In the genomic region with DNA sequence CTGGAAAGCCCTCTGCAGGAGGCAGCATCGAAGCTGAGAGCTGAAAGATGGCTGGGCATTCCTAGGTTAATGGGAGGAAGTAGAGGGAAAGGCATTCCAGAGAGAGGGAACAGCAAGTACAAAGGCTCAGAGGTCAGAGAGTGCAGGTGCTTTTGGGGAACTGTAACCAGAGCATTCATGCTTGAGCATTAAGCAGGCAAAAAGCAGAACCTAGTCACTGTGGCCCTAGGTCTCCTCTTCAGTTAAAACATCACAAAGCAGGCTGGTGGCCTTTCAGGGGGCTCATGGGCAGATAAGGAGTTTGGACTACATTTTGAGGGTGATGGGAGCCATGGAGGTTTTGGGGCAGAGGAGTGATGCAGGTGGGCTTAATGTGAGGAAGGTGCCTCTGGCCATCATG, we compare ENCODE assay signal across 20 cellular contexts. TPM values are rescaled to one million over a fixed set of nuclear protein-coding genes. Genes with fewer than 3 reads are reported as not detected.
A peak's percentile ranks its signal among the peaks of the same experiment; 100 is the strongest.
DNase-seq lines count a peak whose midpoint lies in the region; ATAC-seq, FAIRE-seq and TF ChIP-seq lines count a peak whose summit lies in the region.
"Had no signal": no experiment of that assay in that cellular context is flagged by ENCODE, and none has a peak within 500 bp of the region (broad histone marks: within the 10 kb centered on the region; RNA-seq: fewer than 3 reads in every experiment).

No MANE protein-coding gene starts in this region.

- CTCF ChIA-PET in GM12878 (lab: Yijun Ruan, JAX), result interaction anchor here (0.5 kb wide), 1 partner anchor 204 kb away, joined by 3 read pairs; no protein-coding TSS in a partner anchor

- SMC1A ChIA-PET in GM12878 (lab: Charles Lee; ENCODE audit: uncharacterized antibody, unreplicated experiment), result no interaction called here

- H3K4me1 Mint-ChIP-seq in progenitor cell of endocrine pancreas (ENCODE audit: low read depth), result peaks cover 40% of the 10 kb centered on the region

- no peak for TF ChIP-seq EP300 in GM12878 (IDR thresholded peaks at IDR 0.05; ENCODE audit: borderline replicate concordance in 1 of 2, control insufficient read depth in 1 of 2, low read depth in 2 of 2, low read length in 2 of 2)

- no peak overlapping the region for H3K27ac ChIP-seq in GM12878 (ENCODE audit: control insufficient read depth, insufficient read depth)
- peak overlapping the region in 1 of 2 donors; percentile 81 for H3K27ac ChIP-seq in prostate gland
- H3K27ac ChIP-seq: SJCRH30 had no signal

- H3K79me2 ChIP-seq in GM12878 (ENCODE audit: control insufficient read depth, insufficient read depth, low read length), result no peaks in the 10 kb centered on the region

- no peak for TF ChIP-seq POLR2A in GM12878 (IDR thresholded peaks at IDR 0.05; ENCODE audit: low read depth, low read length)
- no peak for TF ChIP-seq POLR2A in prostate gland (IDR thresholded peaks at IDR 0.05)

- no peak overlapping the region for H3K9ac ChIP-seq in GM12878 (ENCODE audit: control insufficient read depth, insufficient read depth, low read length)

- no peak overlapping the region for H3K4me3 ChIP-seq in GM12878
- no peak overlapping the region for H3K4me3 ChIP-seq in prostate gland
- H3K4me3 ChIP-seq: K562, SJCRH30 had no signal

- no peak for ATAC-seq in GM12878
- no peak for ATAC-seq in GM19324 (IDR thresholded peaks at IDR 0.05; ENCODE audit: low FRiP score, unreplicated experiment)
- no peak for ATAC-seq in GM18502 (IDR thresholded peaks at IDR 0.05; ENCODE audit: poor library complexity, unreplicated experiment)
- ATAC-seq: K562 had no signal

- peak; percentile 16 for DNase-seq in CD1c-positive myeloid dendritic cell (ENCODE audit: extremely low spot score)
- DNase-seq in MV-4-11 (lab: John Stamatoyannopoulos, UW), result peak; percentile 21
- DNase-seq in GM12878 (ENCODE audit: low read depth, low spot score), result no peak
- no peak for DNase-seq in progenitor cell of endocrine pancreas (ENCODE audit: low spot score, unreplicated experiment)
- no peak for DNase-seq in prostate gland (ENCODE audit: low spot score)
- DNase-seq: BE2C; CD4-positive, alpha-beta memory T cell; DMS153; GF-D8; H9; NCI-H1417 treated with DMSO at 0.1 percent for 48 hours; NCI-H187 treated with DMSO at 0.1 percent for 48 hours; NCI-H2227 treated with DMSO at 0.1 percent for 48 hours; NCI-H510A treated with DMSO at 0.1 percent for 48 hours; NCI-H82; SJCRH30 had no signal

- H3K9me3 Mint-ChIP-seq in progenitor cell of endocrine pancreas (ENCODE audit: low read depth), result no peaks in the 10 kb centered on the region
- H3K9me3 Mint-ChIP-seq: CD4-positive, alpha-beta memory T cell; H9 had no signal

- H3K36me3 Mint-ChIP-seq in progenitor cell of endocrine pancreas (ENCODE audit: insufficient read depth), result peaks cover 9% of the 10 kb centered on the region
- H3K36me3 Mint-ChIP-seq: CD4-positive, alpha-beta memory T cell had no signal

- no peak overlapping the region for H3K4me2 ChIP-seq in GM12878 (ENCODE audit: control insufficient read depth, insufficient read depth)

- intact Hi-C loops in GM12878 (cut with micrococcal nuclease; ENCODE audit: unreplicated experiment) (no loop called here), prostate gland (cut with DNase I) (no loop called here)

- RAD21 ChIA-PET in GM12878 (lab: Charles Lee; ENCODE audit: unreplicated experiment), result no interaction called here

- no peak for FAIRE-seq in GM12878 (lab: Jason Lieb, UNC)
- FAIRE-seq: K562 had no signal

- TF ChIP-seq CTCF in GM12878 (IDR thresholded peaks at IDR 0.05 in 2 of 3, conservative IDR thresholded peaks at IDR 0.05 in 1 of 3; ENCODE audit: control insufficient read depth in 2 of 3, extremely low read depth in 1 of 3, insufficient read depth in 1 of 3, low read depth in 3 of 3, low read length in 3 of 3), result no peak
- TF ChIP-seq CTCF in progenitor cell of endocrine pancreas (IDR thresholded peaks at IDR 0.05; ENCODE audit: unreplicated experiment), result no peak
- no peak for TF ChIP-seq CTCF in prostate gland (IDR thresholded peaks at IDR 0.05)

- H3K27me3 ChIP-seq in GM12878 (replicated peaks in 1 of 2; ENCODE audit: control insufficient read depth in 2 of 2, insufficient read depth in 2 of 2, low read length in 1 of 2) (peaks cover 0 to 2% of the 10 kb centered on the region in 2 experiments; a peak in 3 of 4 replicates), prostate gland (replicated peaks; ENCODE audit: insufficient read depth) (no peaks in the 10 kb centered on the region)
- H3K27me3 ChIP-seq: BE2C, SJCRH30 had no signal

- H3K9me3 ChIP-seq in GM12878 (replicated peaks; ENCODE audit: control insufficient read depth, insufficient read depth, low read length), result no peaks in the 10 kb centered on the region
- H3K9me3 ChIP-seq in prostate gland, result no peaks in the 10 kb centered on the region
- H3K9me3 ChIP-seq: BE2C, SJCRH30 had no signal

- POLR2A ChIA-PET in GM12878 (lab: Charles Lee), result no interaction called here

- peak overlapping the region; percentile 4 for H3K27ac Mint-ChIP-seq in progenitor cell of endocrine pancreas

- WGBS in GM12878 (ENCODE audit: insufficient coverage, insufficient replicate concordance, low lambda C conversion rate, missing lambda C conversion rate), result 0% methylated on average over 1 of the region's 1 CpG
- whole genome bisulfite sequencing in prostate gland, result 94% methylated on average over 1 of the region's 1 CpG

- BruUV-seq in GM12878 (replicated peaks; lab: Mats Ljungman, UMichigan), result no TSS peak

- H4K20me1 ChIP-seq in GM12878 (ENCODE audit: control insufficient read depth, insufficient read depth), result no peaks in the 10 kb centered on the region

- H3K36me3 ChIP-seq in GM12878 (ENCODE audit: control insufficient read depth in 2 of 2, insufficient read depth in 2 of 2, low read length in 1 of 2) (no peaks in the 10 kb centered on the region), prostate gland (no peaks in the 10 kb centered on the region)
- H3K36me3 ChIP-seq: BE2C, SJCRH30 had no signal

- H3K4me3 Mint-ChIP-seq in progenitor cell of endocrine pancreas (ENCODE audit: low read depth), result no peak overlapping the region
- H3K4me3 Mint-ChIP-seq: CD4-positive, alpha-beta memory T cell; H9 had no signal

- in situ Hi-C loops in GM12878 (cut with MboI), result no loop called here

- no peak for TF ChIP-seq RAD21 in GM12878 (IDR thresholded peaks at IDR 0.05; ENCODE audit: insufficient read depth, low read depth, low read length)

- no peak overlapping the region for H2AFZ ChIP-seq in GM12878 (ENCODE audit: control insufficient read depth, low read depth, low read length)

- peaks cover 12% of the 10 kb centered on the region for H3K4me1 ChIP-seq in GM12878 (ENCODE audit: control insufficient read depth, insufficient read depth, low read length)
- peaks cover 22% of the 10 kb centered on the region for H3K4me1 ChIP-seq in prostate gland (replicated peaks)
- H3K4me1 ChIP-seq: BE2C, SJCRH30 had no signal

- H3K27me3 Mint-ChIP-seq in progenitor cell of endocrine pancreas, result no peaks in the 10 kb centered on the region

TF ChIP-seq in GM12878, 131 proteins besides CTCF, POLR2A, EP300 and RAD21:
- TF ChIP-seq SPI1 (IDR thresholded peaks at IDR 0.05; ENCODE audit: borderline replicate concordance, insufficient read depth, low read depth, low read length) (peak; percentile 23; the same call in 1 of the 2 replicates), SMAD1 (IDR thresholded peaks at IDR 0.05; ENCODE audit: low read depth, partially characterized antibody) (no peak), BACH1 (IDR thresholded peaks at IDR 0.05; ENCODE audit: borderline replicate concordance) (no peak), PML (IDR thresholded peaks at IDR 0.05; ENCODE audit: low read length) (no peak)
- TF ChIP-seq, protein P1, sequence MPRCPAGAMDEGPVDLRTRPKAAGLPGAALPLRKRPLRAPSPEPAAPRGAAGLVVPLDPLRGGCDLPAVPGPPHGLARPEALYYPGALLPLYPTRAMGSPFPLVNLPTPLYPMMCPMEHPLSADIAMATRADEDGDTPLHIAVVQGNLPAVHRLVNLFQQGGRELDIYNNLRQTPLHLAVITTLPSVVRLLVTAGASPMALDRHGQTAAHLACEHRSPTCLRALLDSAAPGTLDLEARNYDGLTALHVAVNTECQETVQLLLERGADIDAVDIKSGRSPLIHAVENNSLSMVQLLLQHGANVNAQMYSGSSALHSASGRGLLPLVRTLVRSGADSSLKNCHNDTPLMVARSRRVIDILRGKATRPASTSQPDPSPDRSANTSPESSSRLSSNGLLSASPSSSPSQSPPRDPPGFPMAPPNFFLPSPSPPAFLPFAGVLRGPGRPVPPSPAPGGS (IDR thresholded peaks at IDR 0.05; ENCODE audit: borderline replicate concordance, insufficient read depth, low read depth, low read length, poor library complexity, severe bottlenecking), result no peak
- TF ChIP-seq, protein P2, sequence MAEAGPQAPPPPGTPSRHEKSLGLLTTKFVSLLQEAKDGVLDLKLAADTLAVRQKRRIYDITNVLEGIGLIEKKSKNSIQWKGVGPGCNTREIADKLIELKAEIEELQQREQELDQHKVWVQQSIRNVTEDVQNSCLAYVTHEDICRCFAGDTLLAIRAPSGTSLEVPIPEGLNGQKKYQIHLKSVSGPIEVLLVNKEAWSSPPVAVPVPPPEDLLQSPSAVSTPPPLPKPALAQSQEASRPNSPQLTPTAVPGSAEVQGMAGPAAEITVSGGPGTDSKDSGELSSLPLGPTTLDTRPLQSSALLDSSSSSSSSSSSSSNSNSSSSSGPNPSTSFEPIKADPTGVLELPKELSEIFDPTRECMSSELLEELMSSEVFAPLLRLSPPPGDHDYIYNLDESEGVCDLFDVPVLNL (IDR thresholded peaks at IDR 0.05; ENCODE audit: low read depth, low read length), result no peak

RNA-seq across cellular contexts. Expression of a gene that starts 55.7 kb away (rescaled TPM):
- 2.8 and 5.1 TPM in 2 replicates for total RNA-seq in GM12878 (2013; cell fraction: nucleolus; rRNA removed)
- total RNA-seq in GM12878 (2014; rRNA removed) (0.60 and 0.62 TPM in 2 replicates), GM12878 (2014; rRNA removed; fragmentation: Illumina TruSeq; extraction: Trizol) (0.89 and 1.5 TPM in 2 replicates), GM12878 (2021) (2.3 and 2.8 TPM in 2 replicates), progenitor cell of endocrine pancreas (49.6 and 58.1 TPM in 2 replicates), prostate gland (10 to 100 TPM; 28.3 to 36.6 TPM)
- 0.18 TPM for polyA plus RNA-seq in GM12878 (2011; ENCODE audit: low read depth)
- polyA plus RNA-seq in GM12878 (2011; rRNA removed) (0.14 and 0.17 TPM in 2 replicates), GM12878 (2014; fragmentation: Illumina TruSeq; extraction: Trizol) (1.4 and 1.6 TPM in 2 replicates), GM12878 (2014; fragmentation: Nextera tagmentation; extraction: Ambion mirVana) (under 1 TPM; 0.21 to 0.47 TPM), GM12878 (2014; rRNA removed) (0.99 and 1.2 TPM in 2 replicates), GM12878 (2016; fragmentation: Nextera tagmentation; extraction: Ambion mirVana) (under 1 TPM; 0.37 to 0.54 TPM)
- polyA plus RNA-seq in GM12878 (2011; cell fraction: cytosol; rRNA removed), result 0.13 TPM in 2 replicates
- 0.12 and 0.25 TPM in 2 replicates for polyA plus RNA-seq in GM12878 (2011; cell fraction: nucleus; rRNA removed)
- polyA plus RNA-seq in GM12878 (2012), result 0.18 and 0.28 TPM in 2 replicates
- polyA minus RNA-seq in GM12878 (2011; rRNA and poly(A)+ RNA removed), result 0.07 and 0.21 TPM in 2 replicates
- polyA minus RNA-seq in GM12878 (2011; cell fraction: cytosol; rRNA and poly(A)+ RNA removed), result not detected in 2 replicates
- polyA minus RNA-seq in GM12878 (2011; cell fraction: nucleus; rRNA and poly(A)+ RNA removed), result 0.24 and 0.38 TPM in 2 replicates
- total RNA-seq: A172; CD4-positive, alpha-beta memory T cell; K562; SJCRH30 had no signal
- polyA plus RNA-seq: CD4-positive, alpha-beta memory T cell; K562 had no signal

Comparison
In these comparisons a context has a peak if more than half of its experiments do, and no peak if none do; other contexts are left out.
1. DNase-seq: peak in CD1c-positive myeloid dendritic cell (single experiment) and MV-4-11 (single experiment); none in GM12878 (single experiment), progenitor cell of endocrine pancreas (single experiment) and prostate gland (single experiment).